In the genomic region with DNA sequence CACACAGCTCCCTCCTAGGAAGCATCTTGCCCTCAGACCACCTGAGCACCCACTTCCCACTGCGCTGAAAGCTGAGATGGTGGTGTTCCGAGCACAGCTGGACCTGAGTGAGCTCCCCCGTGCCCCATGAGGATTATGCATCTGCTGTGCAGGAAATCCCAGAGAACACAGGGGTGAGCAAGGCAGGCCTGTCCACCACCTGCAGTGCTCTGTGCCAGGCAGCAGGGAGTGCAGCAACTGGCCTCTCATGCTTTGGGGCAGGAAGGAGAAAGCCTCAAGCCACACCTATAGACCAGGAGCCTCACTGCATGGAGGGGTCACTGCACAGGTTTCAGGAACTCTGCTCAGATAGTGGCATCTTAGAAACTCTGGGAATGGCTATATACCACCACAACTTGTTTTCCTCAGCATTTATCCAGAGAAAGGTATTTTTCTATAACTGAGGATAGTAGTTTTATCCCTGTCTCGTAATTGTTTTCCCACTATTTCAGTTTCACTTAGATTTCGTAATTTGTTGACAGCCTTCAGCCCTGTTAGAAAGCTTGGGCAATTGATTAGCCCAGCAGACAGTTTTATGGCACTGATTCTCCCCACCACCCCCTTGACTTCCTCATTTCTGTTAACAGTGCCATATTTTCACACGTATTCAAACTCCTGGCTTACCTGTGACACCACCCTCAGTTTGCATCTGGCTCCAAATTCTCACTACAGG, we compare ENCODE assay signal across 26 cellular contexts.
DNase-seq lines count a peak whose midpoint lies in the region; ATAC-seq, FAIRE-seq and TF ChIP-seq lines count a peak whose summit lies in the region.
"Had no signal": no experiment of that assay in that cellular context is flagged by ENCODE, and none has a peak within 500 bp of the region (broad histone marks: within the 10 kb centered on the region; RNA-seq: fewer than 3 reads in every experiment).

No MANE protein-coding gene starts in this region.

- DNase-seq in HCT116 (ENCODE audit: low read depth, low spot score) (no peak), NB4 (ENCODE audit: low read depth) (peak; percentile 59), bronchial epithelial cell (ENCODE audit: low read depth) (no peak), nephron progenitor cell (peak; percentile 9), NCI-H446 treated with DMSO at 0.1 percent for 48 hours (lab: John Stamatoyannopoulos, UW) (no peak)
- DNase-seq in activated CD8-positive, alpha-beta memory T cell treated with anti-CD3 and anti-CD28 coated beads, Interleukin-2, amount 50 U/mL, for 4 hours = no peak
- DNase-seq: activated CD4-positive, alpha-beta T cell treated with anti-CD3 and anti-CD28 coated beads for 36 hours; amniotic stem cell; Calu3; effector CD4-positive, alpha-beta T cell; GF-D8; immature natural killer cell; IMR-90; NCI-H1092; NCI-H2029 treated with DMSO at 0.1 percent for 48 hours; NCI-H510A treated with DMSO at 0.1 percent for 48 hours; T-helper 9 cell had no signal

- RAD21 ChIA-PET in HCT116 (lab: Charles Lee; ENCODE audit: low non-redundant PET in 1 of 2, low total read pairs in 2 of 2, uncharacterized antibody in 2 of 2, unreplicated experiment in 2 of 2) = no interaction called here

- no peaks in the 10 kb centered on the region for H4K20me1 ChIP-seq in HCT116 (ENCODE audit: insufficient read depth)

- CTCF ChIA-PET in HCT116 (lab: Charles Lee) = interaction anchor here (1.4 kb wide), 1 partner anchor 103 kb away, joined by 3 read pairs; no protein-coding TSS in a partner anchor

- no peak overlapping the region for H2AFZ ChIP-seq in HCT116 (ENCODE audit: low read depth, low read length, poor library complexity, severe bottlenecking)
- H2AFZ ChIP-seq: parathyroid adenoma had no signal

- no peaks in the 10 kb centered on the region for H3K9me3 ChIP-seq in HCT116 (ENCODE audit: control insufficient read depth in 1 of 2, insufficient read depth in 1 of 2, low read depth in 1 of 2, low read length in 2 of 2)
- H3K9me3 ChIP-seq: heart left ventricle, suprapubic skin had no signal

- no peak for TF ChIP-seq CTCF in HCT116 (IDR thresholded peaks at IDR 0.05 in 2 of 3, conservative IDR thresholded peaks at IDR 0.05 in 1 of 3; ENCODE audit: borderline replicate concordance in 1 of 3, insufficient read depth in 1 of 3, low read depth in 2 of 3, low read length in 2 of 3)
- TF ChIP-seq CTCF in NB4 (IDR thresholded peaks at IDR 0.05; ENCODE audit: low read depth, low read length) = no peak
- TF ChIP-seq CTCF in bronchial epithelial cell (IDR thresholded peaks at IDR 0.05; ENCODE audit: insufficient read depth, low read length, severe bottlenecking) = no peak
- TF ChIP-seq CTCF in nephron progenitor cell (IDR thresholded peaks at IDR 0.05) = no peak

- no peaks in the 10 kb centered on the region for H3K9me3 Mint-ChIP-seq in nephron progenitor cell
- H3K9me3 Mint-ChIP-seq: immature natural killer cell had no signal

- peak overlapping the region; percentile 62 for H3K27ac Mint-ChIP-seq in nephron progenitor cell
- H3K27ac Mint-ChIP-seq: activated CD4-positive, alpha-beta T cell treated with anti-CD3 and anti-CD28 coated beads for 36 hours; immature natural killer cell had no signal

- H3K9me2 ChIP-seq in HCT116 (ENCODE audit: insufficient read depth) = no peaks in the 10 kb centered on the region

- no peak overlapping the region for H3K4me3 Mint-ChIP-seq in nephron progenitor cell
- H3K4me3 Mint-ChIP-seq: activated CD4-positive, alpha-beta T cell treated with anti-CD3 and anti-CD28 coated beads for 36 hours; immature natural killer cell had no signal

- H3K79me2 ChIP-seq in HCT116 (ENCODE audit: insufficient read depth, low read length) = no peaks in the 10 kb centered on the region
- H3K79me2 ChIP-seq: parathyroid adenoma had no signal

- ATAC-seq in HCT116 = peak; percentile 62
- no peak for ATAC-seq in HG02852 (IDR thresholded peaks at IDR 0.05; ENCODE audit: unreplicated experiment)
- no peak for ATAC-seq in GM21723 (IDR thresholded peaks at IDR 0.05; ENCODE audit: unreplicated experiment)
- ATAC-seq: activated CD4-positive, alpha-beta T cell treated with anti-CD3 and anti-CD28 coated beads for 36 hours; Panc1; SK-N-SH treated with all-trans-retinoic acid at 6 μM for 48 hours had no signal

- H3K27me3 ChIP-seq in HCT116 (ENCODE audit: insufficient read depth, low read length) (no peaks in the 10 kb centered on the region), bronchial epithelial cell (ENCODE audit: control insufficient read depth, insufficient read depth, low read length) (no peaks in the 10 kb centered on the region)
- H3K27me3 ChIP-seq: heart left ventricle, suprapubic skin had no signal

- POLR2A ChIA-PET in HCT116 (lab: Charles Lee) = no interaction called here

- H3K36me3 Mint-ChIP-seq in nephron progenitor cell (ENCODE audit: low read depth) = peaks cover 12% of the 10 kb centered on the region

- H3K27me3 Mint-ChIP-seq in nephron progenitor cell (ENCODE audit: low read depth, poor library complexity) = no peaks in the 10 kb centered on the region
- H3K27me3 Mint-ChIP-seq: activated CD4-positive, alpha-beta T cell treated with anti-CD3 and anti-CD28 coated beads for 36 hours had no signal

- no peak overlapping the region for H3K4me3 ChIP-seq in HCT116 (replicated peaks in 1 of 2; ENCODE audit: low read depth in 1 of 2, low read length in 2 of 2)
- H3K4me3 ChIP-seq in NB4 (ENCODE audit: low read depth, low read length) = no peak overlapping the region
- H3K4me3 ChIP-seq in bronchial epithelial cell (ENCODE audit: low read depth, low read length) = no peak overlapping the region
- H3K4me3 ChIP-seq: heart left ventricle, lung, suprapubic skin had no signal

- TF ChIP-seq POLR2A in HCT116 (IDR thresholded peaks at IDR 0.05; ENCODE audit: borderline replicate concordance, extremely low read depth, insufficient read depth, insufficient read length) (no peak), NB4 (IDR thresholded peaks at IDR 0.05; ENCODE audit: extremely low read depth, insufficient read length) (no peak)

- H3K4me2 ChIP-seq in HCT116 (ENCODE audit: low read length) = no peak overlapping the region

- FAIRE-seq in bronchial epithelial cell (lab: Jason Lieb, UNC) = peak; percentile 68
- FAIRE-seq: small intestine had no signal

- no peak overlapping the region for H3K27ac ChIP-seq in HCT116 (ENCODE audit: low read depth, low read length)
- H3K27ac ChIP-seq: parathyroid adenoma, suprapubic skin had no signal

- BruUV-seq in HCT116 (replicated peaks; lab: Mats Ljungman, UMichigan) = no TSS peak

- intact Hi-C loops in HCT116 (cut with micrococcal nuclease) = no loop called here

- H3K4me1 ChIP-seq in HCT116 (ENCODE audit: control insufficient read depth in 1 of 2, insufficient read depth in 2 of 2, low read length in 2 of 2) = no peaks in the 10 kb centered on the region
- H3K4me1 ChIP-seq: parathyroid adenoma, suprapubic skin had no signal

- TF ChIP-seq RAD21 in HCT116 (IDR thresholded peaks at IDR 0.05; ENCODE audit: low read depth) = no peak

- H3K9ac ChIP-seq in HCT116 (ENCODE audit: low read length) = no peak overlapping the region
- H3K9ac ChIP-seq: parathyroid adenoma had no signal

- H3K36me3 ChIP-seq in HCT116 (ENCODE audit: control insufficient read depth in 1 of 2, insufficient read depth in 2 of 2, low read length in 2 of 2) = no peaks in the 10 kb centered on the region
- peaks cover 2% of the 10 kb centered on the region for H3K36me3 ChIP-seq in bronchial epithelial cell (ENCODE audit: control insufficient read depth, insufficient read depth, low read length)
- H3K36me3 ChIP-seq: suprapubic skin had no signal

- peaks cover 27% of the 10 kb centered on the region for H3K4me1 Mint-ChIP-seq in nephron progenitor cell
- H3K4me1 Mint-ChIP-seq: activated CD4-positive, alpha-beta T cell treated with anti-CD3 and anti-CD28 coated beads for 36 hours; immature natural killer cell had no signal

TF ChIP-seq in HCT116, 20 proteins besides CTCF, POLR2A, EP300 and RAD21:
- TF ChIP-seq, protein P1, sequence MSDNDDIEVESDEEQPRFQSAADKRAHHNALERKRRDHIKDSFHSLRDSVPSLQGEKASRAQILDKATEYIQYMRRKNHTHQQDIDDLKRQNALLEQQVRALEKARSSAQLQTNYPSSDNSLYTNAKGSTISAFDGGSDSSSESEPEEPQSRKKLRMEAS (IDR thresholded peaks at IDR 0.05) = no peak
- TF ChIP-seq CEBPB (IDR thresholded peaks at IDR 0.05; ENCODE audit: low read depth) (no peak), ZFX (IDR thresholded peaks at IDR 0.05) (no peak), ELF1 (IDR thresholded peaks at IDR 0.05; ENCODE audit: borderline replicate concordance, low read depth) (no peak), FOSL1 (IDR thresholded peaks at IDR 0.05; ENCODE audit: low read depth) (no peak), YY1 (IDR thresholded peaks at IDR 0.05; ENCODE audit: extremely low read depth, insufficient replicate concordance, low read depth, low read length) (no peak), EZH2 (IDR thresholded peaks at IDR 0.05) (no peak), SRF (IDR thresholded peaks at IDR 0.05; ENCODE audit: low read depth) (no peak), SP1 (IDR thresholded peaks at IDR 0.05; ENCODE audit: low read depth) (no peak), POLR2AphosphoS5 (IDR thresholded peaks at IDR 0.05; ENCODE audit: low read depth, low read length) (no peak), SIN3A (IDR thresholded peaks at IDR 0.05; ENCODE audit: low read depth) (no peak)
- TF ChIP-seq, protein P2, sequence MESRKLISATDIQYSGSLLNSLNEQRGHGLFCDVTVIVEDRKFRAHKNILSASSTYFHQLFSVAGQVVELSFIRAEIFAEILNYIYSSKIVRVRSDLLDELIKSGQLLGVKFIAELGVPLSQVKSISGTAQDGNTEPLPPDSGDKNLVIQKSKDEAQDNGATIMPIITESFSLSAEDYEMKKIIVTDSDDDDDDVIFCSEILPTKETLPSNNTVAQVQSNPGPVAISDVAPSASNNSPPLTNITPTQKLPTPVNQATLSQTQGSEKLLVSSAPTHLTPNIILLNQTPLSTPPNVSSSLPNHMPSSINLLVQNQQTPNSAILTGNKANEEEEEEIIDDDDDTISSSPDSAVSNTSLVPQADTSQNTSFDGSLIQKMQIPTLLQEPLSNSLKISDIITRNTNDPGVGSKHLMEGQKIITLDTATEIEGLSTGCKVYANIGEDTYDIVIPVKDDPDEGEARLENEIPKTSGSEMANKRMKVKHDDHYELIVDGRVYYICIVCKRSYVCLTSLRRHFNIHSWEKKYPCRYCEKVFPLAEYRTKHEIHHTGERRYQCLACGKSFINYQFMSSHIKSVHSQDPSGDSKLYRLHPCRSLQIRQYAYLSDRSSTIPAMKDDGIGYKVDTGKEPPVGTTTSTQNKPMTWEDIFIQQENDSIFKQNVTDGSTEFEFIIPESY (IDR thresholded peaks at IDR 0.05; ENCODE audit: extremely low read depth, insufficient replicate concordance, low read length) = no peak
- TF ChIP-seq, protein P3, sequence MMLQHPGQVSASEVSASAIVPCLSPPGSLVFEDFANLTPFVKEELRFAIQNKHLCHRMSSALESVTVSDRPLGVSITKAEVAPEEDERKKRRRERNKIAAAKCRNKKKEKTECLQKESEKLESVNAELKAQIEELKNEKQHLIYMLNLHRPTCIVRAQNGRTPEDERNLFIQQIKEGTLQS (IDR thresholded peaks at IDR 0.05) = no peak

Comparison
In these comparisons a context has a peak if more than half of its experiments do, and no peak if none do; other contexts are left out.
1. DNase-seq: peak in NB4 (single experiment) and nephron progenitor cell (single experiment); none in HCT116 (single experiment), bronchial epithelial cell (single experiment), activated CD8-positive, alpha-beta memory T cell treated with anti-CD3 and anti-CD28 coated beads, Interleukin-2, amount 50 U/mL, for 4 hours (single experiment) and NCI-H446 treated with DMSO at 0.1 percent for 48 hours (single experiment).